Comparison of ENCODE assay signal across 8 cellular contexts in the genomic region with DNA sequence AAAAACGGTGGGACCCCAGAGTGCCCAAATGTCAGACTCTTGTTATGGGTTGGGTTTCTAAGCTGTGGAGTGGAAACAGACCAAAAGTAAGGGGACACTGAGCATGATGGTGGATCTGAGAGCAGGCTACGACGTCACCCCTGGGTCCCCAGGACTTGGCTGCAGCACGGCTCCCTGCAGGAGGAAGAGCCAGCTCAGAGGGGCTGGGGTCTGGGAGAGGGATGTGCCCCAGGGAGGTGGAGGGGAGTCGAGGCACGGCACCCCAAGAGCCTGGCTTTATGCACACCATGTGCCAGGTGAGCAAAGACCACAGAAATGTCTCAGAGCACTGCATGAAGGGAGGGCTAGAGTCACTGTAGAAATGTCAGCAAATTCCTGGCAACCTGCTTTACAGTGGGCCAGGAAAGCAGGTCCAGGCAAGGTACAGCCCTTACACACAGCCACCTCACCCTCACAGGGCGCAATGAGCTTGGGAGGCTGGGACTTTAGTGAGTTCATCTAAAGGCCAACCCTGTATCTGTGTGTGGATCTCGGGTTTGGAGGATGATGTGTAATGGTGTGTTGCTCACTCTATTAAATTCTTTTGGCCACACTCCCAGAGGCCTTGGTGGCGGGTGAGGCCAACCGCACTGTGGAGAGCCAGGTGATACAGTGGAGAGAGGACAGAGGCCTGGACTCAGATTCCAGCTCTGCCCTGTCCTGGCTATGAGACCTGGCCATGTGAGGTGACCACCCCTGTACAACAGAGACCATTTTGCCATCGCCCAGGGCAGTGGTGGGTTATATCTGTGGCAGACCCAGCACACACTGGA. TPM values are rescaled to one million over a fixed set of nuclear protein-coding genes. Genes with fewer than 3 reads are reported as not detected.
A peak's percentile ranks its signal among the peaks of the same experiment; 100 is the strongest.
DNase-seq lines count a peak whose midpoint lies in the region; ATAC-seq and TF ChIP-seq lines count a peak whose summit lies in the region.

No MANE protein-coding gene starts in this region.

- H3K4me1 ChIP-seq in SK-N-SH (ENCODE audit: control insufficient read depth in 1 of 2, insufficient read depth in 2 of 2, low read depth in 1 of 2, low read length in 1 of 2) = peaks cover 8 to 31% of the 10 kb centered on the region in 2 experiments; a peak in 3 of 4 replicates
- peaks cover 33% of the 10 kb centered on the region for H3K4me1 ChIP-seq in suprapubic skin

- H3K4me3 ChIP-seq in SK-N-SH (ENCODE audit: low read depth in 2 of 2, low read length in 1 of 2) (no peak overlapping the region), suprapubic skin (no peak overlapping the region)

- H3K27me3 Mint-ChIP-seq in natural killer cell treated with Interleukin-12 subunit alpha and Interleukin-12 subunit beta and Interleukin-15 and Interleukin-18, amount 100 ng/mL, for 72 hours = no peaks in the 10 kb centered on the region

- no peak overlapping the region for H3K9ac ChIP-seq in SK-N-SH

- no peak for ATAC-seq in natural killer cell treated with Interleukin-12 subunit alpha and Interleukin-12 subunit beta and Interleukin-15 and Interleukin-18, amount 100 ng/mL, for 72 hours

- H3K4me1 Mint-ChIP-seq in natural killer cell treated with Interleukin-12 subunit alpha and Interleukin-12 subunit beta and Interleukin-15 and Interleukin-18, amount 100 ng/mL, for 72 hours (ENCODE audit: low read depth in 2 of 2) = no peaks in the 10 kb centered on the region

- H3K36me3 Mint-ChIP-seq in natural killer cell treated with Interleukin-12 subunit alpha and Interleukin-12 subunit beta and Interleukin-15 and Interleukin-18, amount 100 ng/mL, for 72 hours = no peaks in the 10 kb centered on the region

- no peaks in the 10 kb centered on the region for H3K9me3 Mint-ChIP-seq in natural killer cell treated with Interleukin-12 subunit alpha and Interleukin-12 subunit beta and Interleukin-15 and Interleukin-18, amount 100 ng/mL, for 72 hours

- peak overlapping the region; percentile 73 for H3K4me2 ChIP-seq in SK-N-SH

- H3K27ac Mint-ChIP-seq in natural killer cell treated with Interleukin-12 subunit alpha and Interleukin-12 subunit beta and Interleukin-15 and Interleukin-18, amount 100 ng/mL, for 72 hours = no peak overlapping the region

- no peaks in the 10 kb centered on the region for H3K9me3 ChIP-seq in SK-N-SH
- H3K9me3 ChIP-seq in suprapubic skin = no peaks in the 10 kb centered on the region

- H4K20me1 ChIP-seq in SK-N-SH (ENCODE audit: insufficient read depth) = peaks cover 3% of the 10 kb centered on the region; the same call in 1 of the 2 replicates

- CTCF ChIA-PET in SK-N-SH (lab: Yijun Ruan, JAX) = interaction anchor here (0.8 to 4.7 kb wide), 4 partner anchors 21 to 254 kb away, joined by 3 to 18 read pairs (median 10); no protein-coding TSS in a partner anchor

- H3K27ac ChIP-seq in SK-N-SH (ENCODE audit: low read depth in 2 of 2, low read length in 1 of 2) (peak overlapping the region; percentile 30 to 82), suprapubic skin (peak overlapping the region; percentile 17)

- no peak overlapping the region for H2AFZ ChIP-seq in SK-N-SH (ENCODE audit: low read depth)

- POLR2A ChIA-PET in SK-N-SH (lab: Yijun Ruan, JAX) = no interaction called here

- WGBS in SK-N-SH (ENCODE audit: low lambda C conversion rate) = 40% methylated on average over 10 of the region's 11 CpGs
- WGBS in suprapubic skin = 59% methylated on average over 9 of the region's 11 CpGs

- no peak overlapping the region for H3K4me3 Mint-ChIP-seq in natural killer cell treated with Interleukin-12 subunit alpha and Interleukin-12 subunit beta and Interleukin-15 and Interleukin-18, amount 100 ng/mL, for 72 hours

- H3F3A ChIP-seq in SK-N-SH (replicated peaks; ENCODE audit: insufficient read depth) = no peaks in the 10 kb centered on the region

- H3K27me3 ChIP-seq in SK-N-SH (ENCODE audit: insufficient read depth) (no peaks in the 10 kb centered on the region), suprapubic skin (no peaks in the 10 kb centered on the region)

- H3K36me3 ChIP-seq in SK-N-SH (replicated peaks in 1 of 2; ENCODE audit: control insufficient read depth in 1 of 2, insufficient read depth in 2 of 2, low read length in 1 of 2) (peaks cover 0 to 7% of the 10 kb centered on the region in 2 experiments), suprapubic skin (peaks cover 47% of the 10 kb centered on the region)

- no peak for TF ChIP-seq RAD21 in SK-N-SH (IDR thresholded peaks at IDR 0.05; ENCODE audit: low read length)

- no peaks in the 10 kb centered on the region for H3K79me2 ChIP-seq in SK-N-SH (ENCODE audit: insufficient read depth)

- TF ChIP-seq CTCF in SK-N-SH (IDR thresholded peaks at IDR 0.05) (no peak), suprapubic skin (IDR thresholded peaks at IDR 0.05) (no peak)

- TF ChIP-seq EP300 in SK-N-SH (IDR thresholded peaks at IDR 0.05; ENCODE audit: borderline replicate concordance in 1 of 2, low read depth in 1 of 2, low read length in 1 of 2) (peak; percentile 49 to 57; a peak in 3 of 4 replicates), suprapubic skin (IDR thresholded peaks at IDR 0.05) (no peak)

- DNase-seq in DMS 273 (lab: John Stamatoyannopoulos, UW; ENCODE audit: unreplicated experiment) (peak; percentile 34), DMS 273 treated with DMSO at 0.1 percent for 48 hours (lab: John Stamatoyannopoulos, UW) (no peak), SK-N-SH (peak; percentile 72), glomerular visceral epithelial cell (ENCODE audit: extremely low spot score) (peak; percentile 93), suprapubic skin (ENCODE audit: low spot score in 2 of 2) (no peak), foreskin melanocyte (no peak), nucleus accumbens (lab: John Stamatoyannopoulos, UW) (no peak)
- no peak for DNase-seq in natural killer cell treated with Interleukin-12 subunit alpha and Interleukin-12 subunit beta and Interleukin-15 and Interleukin-18, amount 100 ng/mL, for 72 hours (ENCODE audit: low spot score)

- no peaks in the 10 kb centered on the region for H3K9me2 ChIP-seq in SK-N-SH

- no peak for TF ChIP-seq POLR2A in suprapubic skin (IDR thresholded peaks at IDR 0.05)

TF ChIP-seq in SK-N-SH, 30 proteins besides CTCF, POLR2A, EP300 and RAD21 (continues in another document):
- TF ChIP-seq PBX3 (IDR thresholded peaks at IDR 0.05) (peak; percentile 48), TEAD4 (IDR thresholded peaks at IDR 0.05; ENCODE audit: borderline replicate concordance, insufficient read depth) (0 out of 2 replicates have a peak, but pooled peaks have one; percentile 12), RXRA (IDR thresholded peaks at IDR 0.05; ENCODE audit: borderline replicate concordance, low read depth) (peak; percentile 100), MXI1 (IDR thresholded peaks at IDR 0.05; ENCODE audit: low read depth, low read length) (peak; percentile 17; the same call in 1 of the 2 replicates), FOSL2 (IDR thresholded peaks at IDR 0.05; ENCODE audit: borderline replicate concordance, low read depth) (peak; percentile 71; the same call in 1 of the 2 replicates), YY1 (IDR thresholded peaks at IDR 0.05; ENCODE audit: low read depth) (no peak), JUND (IDR thresholded peaks at IDR 0.05) (peak; percentile 61; the same call in 1 of the 2 replicates)
- TF ChIP-seq, protein P1, sequence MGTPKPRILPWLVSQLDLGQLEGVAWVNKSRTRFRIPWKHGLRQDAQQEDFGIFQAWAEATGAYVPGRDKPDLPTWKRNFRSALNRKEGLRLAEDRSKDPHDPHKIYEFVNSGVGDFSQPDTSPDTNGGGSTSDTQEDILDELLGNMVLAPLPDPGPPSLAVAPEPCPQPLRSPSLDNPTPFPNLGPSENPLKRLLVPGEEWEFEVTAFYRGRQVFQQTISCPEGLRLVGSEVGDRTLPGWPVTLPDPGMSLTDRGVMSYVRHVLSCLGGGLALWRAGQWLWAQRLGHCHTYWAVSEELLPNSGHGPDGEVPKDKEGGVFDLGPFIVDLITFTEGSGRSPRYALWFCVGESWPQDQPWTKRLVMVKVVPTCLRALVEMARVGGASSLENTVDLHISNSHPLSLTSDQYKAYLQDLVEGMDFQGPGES (IDR thresholded peaks at IDR 0.05; ENCODE audit: low read depth, low read length) = no peak
- TF ChIP-seq, protein P2, sequence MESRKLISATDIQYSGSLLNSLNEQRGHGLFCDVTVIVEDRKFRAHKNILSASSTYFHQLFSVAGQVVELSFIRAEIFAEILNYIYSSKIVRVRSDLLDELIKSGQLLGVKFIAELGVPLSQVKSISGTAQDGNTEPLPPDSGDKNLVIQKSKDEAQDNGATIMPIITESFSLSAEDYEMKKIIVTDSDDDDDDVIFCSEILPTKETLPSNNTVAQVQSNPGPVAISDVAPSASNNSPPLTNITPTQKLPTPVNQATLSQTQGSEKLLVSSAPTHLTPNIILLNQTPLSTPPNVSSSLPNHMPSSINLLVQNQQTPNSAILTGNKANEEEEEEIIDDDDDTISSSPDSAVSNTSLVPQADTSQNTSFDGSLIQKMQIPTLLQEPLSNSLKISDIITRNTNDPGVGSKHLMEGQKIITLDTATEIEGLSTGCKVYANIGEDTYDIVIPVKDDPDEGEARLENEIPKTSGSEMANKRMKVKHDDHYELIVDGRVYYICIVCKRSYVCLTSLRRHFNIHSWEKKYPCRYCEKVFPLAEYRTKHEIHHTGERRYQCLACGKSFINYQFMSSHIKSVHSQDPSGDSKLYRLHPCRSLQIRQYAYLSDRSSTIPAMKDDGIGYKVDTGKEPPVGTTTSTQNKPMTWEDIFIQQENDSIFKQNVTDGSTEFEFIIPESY (IDR thresholded peaks at IDR 0.05; ENCODE audit: borderline replicate concordance, low read depth) = no peak

RNA-seq across cellular contexts. Expression of gene CTSH, which starts 14.1 kb away (rescaled TPM):
- polyA plus RNA-seq in SK-N-SH (2012; rRNA removed) = 22.7 and 23.0 TPM in 2 replicates
- 18.4 and 19.0 TPM in 2 replicates for polyA plus RNA-seq in SK-N-SH (2012; cell fraction: cytosol; rRNA removed)
- 20.0 and 24.4 TPM in 2 replicates for polyA plus RNA-seq in SK-N-SH (2012; cell fraction: nucleus; rRNA removed)
- total RNA-seq in suprapubic skin = 100 to 1,000 TPM in 3 of 4 donors, 10 to 100 TPM in 1; 98.4 to 308 (median 219) TPM
- 10 to 100 TPM; 16.1 to 25.2 TPM for total RNA-seq in natural killer cell treated with Interleukin-12 subunit alpha and Interleukin-12 subunit beta and Interleukin-15 and Interleukin-18, amount 100 ng/mL, for 72 hours

RNA-seq across cellular contexts. Expression of gene MORF4L1, which starts 58.1 kb away (rescaled TPM):
- 163 and 174 TPM in 2 replicates for polyA plus RNA-seq in SK-N-SH (2012; rRNA removed)
- 248 and 402 TPM in 2 replicates for polyA plus RNA-seq in SK-N-SH (2012; cell fraction: cytosol; rRNA removed)
- polyA plus RNA-seq in SK-N-SH (2012; cell fraction: nucleus; rRNA removed) = 56.0 and 94.9 TPM in 2 replicates
- 100 to 1,000 TPM; 103 to 149 (median 127) TPM for total RNA-seq in suprapubic skin
- 100 to 1,000 TPM; 134 to 226 TPM for total RNA-seq in natural killer cell treated with Interleukin-12 subunit alpha and Interleukin-12 subunit beta and Interleukin-15 and Interleukin-18, amount 100 ng/mL, for 72 hours

Comparison
In these comparisons a context has a peak if more than half of its experiments do, and no peak if none do; other contexts are left out.
1. DNase-seq: peak in DMS 273 (single experiment), SK-N-SH (single experiment) and glomerular visceral epithelial cell (single experiment); none in DMS 273 treated with DMSO at 0.1 percent for 48 hours (single experiment), suprapubic skin (0 of 2), foreskin melanocyte (single experiment), natural killer cell treated with Interleukin-12 subunit alpha and Interleukin-12 subunit beta and Interleukin-15 and Interleukin-18, amount 100 ng/mL, for 72 hours (single experiment) and nucleus accumbens (0 of 56).